ENCODE assay signal across 13 cellular contexts in the genomic region with DNA sequence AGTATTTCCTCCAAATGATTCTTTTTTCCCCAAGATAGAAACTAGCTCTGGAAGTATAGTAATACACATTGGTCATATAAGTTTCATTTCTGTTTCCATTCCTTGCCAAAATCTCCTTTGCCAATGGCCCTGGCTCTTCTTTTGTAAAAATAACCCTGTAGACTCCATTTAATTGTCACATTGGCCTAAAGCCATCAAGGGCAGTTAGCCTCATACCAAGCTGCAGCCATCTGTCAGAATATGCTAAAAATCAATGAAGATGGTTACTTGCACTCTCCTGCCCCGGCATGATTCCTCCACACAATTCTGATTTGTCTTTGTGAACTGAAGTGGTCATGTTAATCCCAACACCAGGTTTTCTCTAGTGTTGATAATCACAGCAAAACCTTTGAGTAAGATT.
"Had no signal": no experiment of that assay in that cellular context is flagged by ENCODE, and none has a peak within 500 bp of the region (broad histone marks: within the 10 kb centered on the region; RNA-seq: fewer than 3 reads in every experiment).

No MANE protein-coding gene starts in this region.

- H3K27ac ChIP-seq: brain microvascular endothelial cell, pancreas, transverse colon had no signal

- DNase-seq: activated CD4-positive, alpha-beta T cell treated with anti-CD3 and anti-CD28 coated beads, Interleukin-2, amount 10 ng/mL, durations not matched to agents 24 days and 14 days; activated effector memory CD4-positive, alpha-beta T cell treated with anti-CD3 and anti-CD28 coated beads, Interleukin-2, amount 50 U/mL, for 16 hours; activated T-cell treated with anti-CD3 and anti-CD28 coated beads, Interleukin-2, amount 50 U/mL, for 24 hours; amniotic stem cell; brain microvascular endothelial cell; dermis blood vessel endothelial cell; hypothalamus; kidney glomerular epithelial cell; mesendoderm; pancreas; stimulated activated CD4-positive, alpha-beta T cell treated with anti-CD3 and anti-CD28 coated beads, Interleukin-12 subunit alpha, Interleukin-12 subunit beta, amount 100 ng/mL, for 4 hours; transverse colon had no signal

- ATAC-seq: activated naive CD4-positive, alpha-beta T cell treated with anti-CD3 and anti-CD28 coated beads, Interleukin-2, amount 50 U/mL, for 72 hours; pancreas had no signal

- H3K4me1 ChIP-seq: pancreas, transverse colon had no signal

- H3K9me3 Mint-ChIP-seq: activated CD4-positive, alpha-beta T cell treated with anti-CD3 and anti-CD28 coated beads, Interleukin-2, amount 10 ng/mL, durations not matched to agents 24 days and 14 days; activated naive CD4-positive, alpha-beta T cell treated with anti-CD3 and anti-CD28 coated beads, Interleukin-2, amount 50 U/mL, for 72 hours; activated T-cell treated with anti-CD3 and anti-CD28 coated beads, Interleukin-2, amount 50 U/mL, for 24 hours had no signal

- H3K4me3 ChIP-seq: pancreas, transverse colon had no signal

- H3K4me3 Mint-ChIP-seq: activated CD4-positive, alpha-beta T cell treated with anti-CD3 and anti-CD28 coated beads, Interleukin-2, amount 10 ng/mL, durations not matched to agents 24 days and 14 days; activated T-cell treated with anti-CD3 and anti-CD28 coated beads, Interleukin-2, amount 50 U/mL, for 24 hours had no signal

- H3K27ac Mint-ChIP-seq: activated CD4-positive, alpha-beta T cell treated with anti-CD3 and anti-CD28 coated beads, Interleukin-2, amount 10 ng/mL, durations not matched to agents 24 days and 14 days; activated naive CD4-positive, alpha-beta T cell treated with anti-CD3 and anti-CD28 coated beads, Interleukin-2, amount 50 U/mL, for 72 hours; activated T-cell treated with anti-CD3 and anti-CD28 coated beads, Interleukin-2, amount 50 U/mL, for 24 hours had no signal

- H3K9me3 ChIP-seq: pancreas, transverse colon had no signal

- H3K36me3 Mint-ChIP-seq: activated naive CD4-positive, alpha-beta T cell treated with anti-CD3 and anti-CD28 coated beads, Interleukin-2, amount 50 U/mL, for 72 hours had no signal

- H3K36me3 ChIP-seq: brain microvascular endothelial cell, pancreas, transverse colon had no signal

- H3K27me3 Mint-ChIP-seq: activated CD4-positive, alpha-beta T cell treated with anti-CD3 and anti-CD28 coated beads, Interleukin-2, amount 10 ng/mL, durations not matched to agents 24 days and 14 days had no signal

- H3K27me3 ChIP-seq: brain microvascular endothelial cell, transverse colon had no signal
